In genomic region chr6:33622456-33623431, GRCh38 we compare ENCODE assay signal across 10 cellular contexts. TPM values are rescaled to one million over a fixed set of nuclear protein-coding genes. Genes with fewer than 3 reads are reported as not detected.
DNase-seq lines count a peak whose midpoint lies in the region; ATAC-seq and TF ChIP-seq lines count a peak whose summit lies in the region.
"Had no signal": no experiment of that assay in that cellular context is flagged by ENCODE, and none has a peak within 500 bp of the region (broad histone marks: within the 10 kb centered on the region; RNA-seq: fewer than 3 reads in every experiment).

No MANE protein-coding gene starts in this region.

- intact Hi-C loops in Panc1 (cut with micrococcal nuclease; ENCODE audit: unreplicated experiment), result loop anchor here (5.0 kb wide), 1 partner anchor 35 kb away; no protein-coding TSS in a partner anchor
- intact Hi-C loops in esophagus squamous epithelium (cut with DNase I), result no loop called here

- H3K27ac ChIP-seq in Panc1 (ENCODE audit: low read length) (peak overlapping the region; percentile 87), esophagus squamous epithelium (peak overlapping the region; percentile 86 to 96 (median 94)), rectal smooth muscle tissue (ENCODE audit: low read depth, low read length) (no peak overlapping the region)
- H3K27ac ChIP-seq: neutrophil had no signal

- 15 to 59% methylated on average over 5 to 9 of the region's 12 CpGs for WGBS in esophagus squamous epithelium, 2 donors

- no peak for TF ChIP-seq CTCF in Panc1 (IDR thresholded peaks at IDR 0.05)
- no peak for TF ChIP-seq CTCF in esophagus squamous epithelium (IDR thresholded peaks at IDR 0.05)

- no peaks in the 10 kb centered on the region; the same call in 1 of the 2 replicates for H3K36me3 ChIP-seq in Panc1 (ENCODE audit: control insufficient read depth, insufficient read depth, low read length)
- peaks cover 0 to 30% (median 0%) of the 10 kb centered on the region in 3 donors for H3K36me3 ChIP-seq in esophagus squamous epithelium
- H3K36me3 ChIP-seq in rectal smooth muscle tissue (ENCODE audit: control insufficient read depth, insufficient read depth, low read length), result no peaks in the 10 kb centered on the region
- H3K36me3 ChIP-seq: neutrophil had no signal

- ATAC-seq in Panc1 (peak; percentile 51), GM21717 (IDR thresholded peaks at IDR 0.05; ENCODE audit: unreplicated experiment) (no peak)

- H3K4me3 ChIP-seq in GM08714 (ENCODE audit: low read length), result peak overlapping the region; percentile 93; the same call in 1 of the 2 replicates
- peak overlapping the region; percentile 82 to 87 for H3K4me3 ChIP-seq in Panc1 (ENCODE audit: low read depth in 2 of 2, low read length in 2 of 2)
- H3K4me3 ChIP-seq in esophagus squamous epithelium, result peak overlapping the region; percentile 57 to 95 (median 87)
- peak overlapping the region; percentile 86 for H3K4me3 ChIP-seq in rectal smooth muscle tissue (ENCODE audit: low read length)

- DNase-seq in Panc1 (ENCODE audit: low read depth, low spot score) (no peak), esophagus squamous epithelium (lab: John Stamatoyannopoulos, UW) (no peak), amygdala (lab: John Stamatoyannopoulos, UW) (no peak)
- DNase-seq in stimulated activated CD4-positive, alpha-beta T cell treated with anti-CD3 and anti-CD28 coated beads, Interleukin-15, amount 100 ng/mL, for 24 hours, result no peak
- DNase-seq in stimulated activated CD4-positive, alpha-beta T cell treated with anti-CD3 and anti-CD28 coated beads, Interleukin-4, amount 100 ng/mL, for 1 hour, result no peak
- DNase-seq: NCI-H510A had no signal

- in situ Hi-C loops in Panc1 (cut with HindIII; ENCODE audit: low pct_unique_long_range_greater_than_20kb, low sequenced_read_pairs), result no loop called here

- H3K27me3 ChIP-seq in Panc1 (ENCODE audit: control insufficient read depth, insufficient read depth, low read length) (no peaks in the 10 kb centered on the region), esophagus squamous epithelium (peaks cover 0 to 10% (median 0%) of the 10 kb centered on the region in 4 donors), rectal smooth muscle tissue (ENCODE audit: control insufficient read depth, insufficient read depth, low read length) (peaks cover 9% of the 10 kb centered on the region)

- H3K9me3 ChIP-seq in Panc1 (ENCODE audit: control insufficient read depth, insufficient read depth, low read depth, low read length), result no peaks in the 10 kb centered on the region
- H3K9me3 ChIP-seq in esophagus squamous epithelium, result no peaks in the 10 kb centered on the region
- H3K9me3 ChIP-seq: neutrophil had no signal

- H3K4me1 ChIP-seq in Panc1 (ENCODE audit: control insufficient read depth, insufficient read depth, low read length) (peaks cover 32% of the 10 kb centered on the region), esophagus squamous epithelium (peaks cover 20 to 71% (median 38%) of the 10 kb centered on the region in 3 donors), rectal smooth muscle tissue (ENCODE audit: control insufficient read depth, insufficient read depth, low read length) (peaks cover 3% of the 10 kb centered on the region)

- CTCF ChIA-PET in Panc1 (lab: Charles Lee), result interaction anchor here (0.5 to 0.6 kb wide), 2 partner anchors 33 to 455 kb away, joined by 3 read pairs; no protein-coding TSS in a partner anchor

- POLR2A ChIA-PET in Panc1 (lab: Charles Lee), result interaction anchor here (0.7 kb wide), 1 partner anchor 24 kb away, joined by 13 read pairs; no protein-coding TSS in a partner anchor

- BruUV-seq in Panc1 (replicated peaks; lab: Mats Ljungman, UMichigan), result no TSS peak

- H3K9ac ChIP-seq in rectal smooth muscle tissue (ENCODE audit: low read length), result no peak overlapping the region

- TF ChIP-seq POLR2A in esophagus squamous epithelium (IDR thresholded peaks at IDR 0.05), result no peak

RNA-seq across cellular contexts. Expression of gene ITPR3, which starts 1.6 kb away (rescaled TPM):
- total RNA-seq in Panc1 (2021; ENCODE audit: unreplicated experiment) (65.8 TPM), esophagus squamous epithelium (10 to 100 TPM; 21.8 to 39.2 (median 35.3) TPM)
- 58.9 TPM for polyA plus RNA-seq in Panc1 (2012; ENCODE audit: insufficient read length)

RNA-seq across cellular contexts. Expression of gene BAK1, which starts 42.7 kb away (rescaled TPM):
- total RNA-seq in Panc1 (2021; ENCODE audit: unreplicated experiment), result 31.5 TPM
- 36.3 TPM for polyA plus RNA-seq in Panc1 (2012; ENCODE audit: insufficient read length)
- total RNA-seq in esophagus squamous epithelium, result 10 to 100 TPM; 14.3 to 26.2 (median 20.0) TPM
